ENCODE assay signal across 23 cellular contexts in genomic region chr1:243806310-243806709, GRCh38. TPM values are rescaled to one million over a fixed set of nuclear protein-coding genes. Genes with fewer than 3 reads are reported as not detected.
DNase-seq lines count a peak whose midpoint lies in the region; ATAC-seq and TF ChIP-seq lines count a peak whose summit lies in the region.
"Had no signal": no experiment of that assay in that cellular context is flagged by ENCODE, and none has a peak within 500 bp of the region (broad histone marks: within the 10 kb centered on the region; RNA-seq: fewer than 3 reads in every experiment).

No MANE protein-coding gene starts in this region.

- peaks cover 14% of the 10 kb centered on the region for H3K9me3 Mint-ChIP-seq in activated CD8-positive, alpha-beta T cell treated with anti-CD3 and anti-CD28 coated beads for 36 hours
- no peaks in the 10 kb centered on the region for H3K9me3 Mint-ChIP-seq in activated CD8-positive, alpha-beta T cell treated with anti-CD3 and anti-CD28 coated beads, Interleukin-2, amount 10 ng/mL, durations not matched to agents 7 days and 5 days (ENCODE audit: insufficient read depth)
- no peaks in the 10 kb centered on the region for H3K9me3 Mint-ChIP-seq in CD4-positive, alpha-beta T cell
- peaks cover 0 to 33% (median 11%) of the 10 kb centered on the region in 11 donors for H3K9me3 Mint-ChIP-seq in naive thymus-derived CD4-positive, alpha-beta T cell

- ATAC-seq in activated CD8-positive, alpha-beta T cell treated with anti-CD3 and anti-CD28 coated beads for 36 hours, result peak; percentile 32
- ATAC-seq in activated CD8-positive, alpha-beta T cell treated with anti-CD3 and anti-CD28 coated beads, Interleukin-2, amount 10 ng/mL, durations not matched to agents 7 days and 5 days, result no peak
- no peak for ATAC-seq in CD4-positive, alpha-beta T cell (ENCODE audit: poor library complexity)
- no peak for ATAC-seq in naive thymus-derived CD4-positive, alpha-beta T cell
- ATAC-seq: HepG2, K562, PC-3 had no signal

- no peak overlapping the region for H3K27ac ChIP-seq in CD4-positive, alpha-beta T cell (ENCODE audit: low read depth, low read length)
- H3K27ac ChIP-seq in KOPT-K1 (ENCODE audit: low read depth, low read length, poor library complexity, severe bottlenecking) (peak overlapping the region; percentile 23), adrenal gland (no peak overlapping the region)
- no peak overlapping the region for H3K27ac ChIP-seq in naive thymus-derived CD4-positive, alpha-beta T cell (ENCODE audit: low read depth, low read length)
- H3K27ac ChIP-seq: GM23248, SJSA1 had no signal

- H3K36me3 Mint-ChIP-seq in activated CD8-positive, alpha-beta T cell treated with anti-CD3 and anti-CD28 coated beads for 36 hours (ENCODE audit: low read depth), result peaks cover 50% of the 10 kb centered on the region
- H3K36me3 Mint-ChIP-seq in activated CD8-positive, alpha-beta T cell treated with anti-CD3 and anti-CD28 coated beads, Interleukin-2, amount 10 ng/mL, durations not matched to agents 7 days and 5 days (ENCODE audit: low read depth), result peaks cover 14% of the 10 kb centered on the region
- peaks cover 61% of the 10 kb centered on the region for H3K36me3 Mint-ChIP-seq in CD4-positive, alpha-beta T cell (ENCODE audit: low read depth)
- H3K36me3 Mint-ChIP-seq in naive thymus-derived CD4-positive, alpha-beta T cell, result peaks cover 12 to 50% (median 36%) of the 10 kb centered on the region in 5 donors

- no peaks in the 10 kb centered on the region for H3K36me3 ChIP-seq in KOPT-K1 (ENCODE audit: insufficient read depth, low read length)
- no peaks in the 10 kb centered on the region for H3K36me3 ChIP-seq in naive thymus-derived CD4-positive, alpha-beta T cell (ENCODE audit: control insufficient read depth in 2 of 3, insufficient read depth in 3 of 3, low read length in 3 of 3)
- no peaks in the 10 kb centered on the region for H3K36me3 ChIP-seq in adrenal gland (replicated peaks in 1 of 2)

- TF ChIP-seq POLR2A in adrenal gland (IDR thresholded peaks at IDR 0.05), result no peak

- DNase-seq in activated CD8-positive, alpha-beta T cell treated with anti-CD3 and anti-CD28 coated beads for 36 hours, result no peak
- no peak for DNase-seq in activated CD8-positive, alpha-beta T cell treated with anti-CD3 and anti-CD28 coated beads, Interleukin-2, amount 10 ng/mL, durations not matched to agents 7 days and 5 days
- no peak for DNase-seq in CD4-positive, alpha-beta T cell
- peak in 3 of 9 donors; percentile 7 to 17 (median 10) for DNase-seq in naive thymus-derived CD4-positive, alpha-beta T cell
- DNase-seq in SHP77 treated with DMSO at 0.1 percent for 48 hours (lab: John Stamatoyannopoulos, UW) (no peak), adrenal gland (no peak)
- DNase-seq: 8988T, ACHN, DMS53, GM23248, H7, MV-4-11, NCI-H1105, NCI-H1436 treated with DMSO at 0.1 percent for 48 hours, NCI-H187 treated with DMSO at 0.1 percent for 48 hours, NCI-H446, NCI-H524 treated with DMSO at 0.1 percent for 48 hours, NCI-H774, PC-3 had no signal

- no peaks in the 10 kb centered on the region for H3K27me3 Mint-ChIP-seq in activated CD8-positive, alpha-beta T cell treated with anti-CD3 and anti-CD28 coated beads for 36 hours
- H3K27me3 Mint-ChIP-seq in activated CD8-positive, alpha-beta T cell treated with anti-CD3 and anti-CD28 coated beads, Interleukin-2, amount 10 ng/mL, durations not matched to agents 7 days and 5 days (ENCODE audit: low read depth), result no peaks in the 10 kb centered on the region
- no peaks in the 10 kb centered on the region for H3K27me3 Mint-ChIP-seq in CD4-positive, alpha-beta T cell
- H3K27me3 Mint-ChIP-seq in naive thymus-derived CD4-positive, alpha-beta T cell, result no peaks in the 10 kb centered on the region

- no peak overlapping the region for H3K27ac Mint-ChIP-seq in activated CD8-positive, alpha-beta T cell treated with anti-CD3 and anti-CD28 coated beads for 36 hours
- no peak overlapping the region for H3K27ac Mint-ChIP-seq in activated CD8-positive, alpha-beta T cell treated with anti-CD3 and anti-CD28 coated beads, Interleukin-2, amount 10 ng/mL, durations not matched to agents 7 days and 5 days
- peak overlapping the region; percentile 62 for H3K27ac Mint-ChIP-seq in CD4-positive, alpha-beta T cell
- peak overlapping the region in 8 of 9 donors; percentile 14 to 95 (median 40) for H3K27ac Mint-ChIP-seq in naive thymus-derived CD4-positive, alpha-beta T cell

- H3K4me3 ChIP-seq in naive thymus-derived CD4-positive, alpha-beta T cell (ENCODE audit: low read length), result no peak overlapping the region
- H3K4me3 ChIP-seq in adrenal gland, result no peak overlapping the region
- H3K4me3 ChIP-seq: GM23248, K562, SJSA1 had no signal

- H3K9me3 ChIP-seq in CD4-positive, alpha-beta T cell (ENCODE audit: control insufficient read depth, low read length), result no peaks in the 10 kb centered on the region
- no peaks in the 10 kb centered on the region for H3K9me3 ChIP-seq in KOPT-K1 (ENCODE audit: insufficient read depth, low read length, poor library complexity, severe bottlenecking)
- H3K9me3 ChIP-seq in naive thymus-derived CD4-positive, alpha-beta T cell (ENCODE audit: control insufficient read depth in 2 of 3, low read length in 3 of 3), result no peaks in the 10 kb centered on the region
- H3K9me3 ChIP-seq in adrenal gland (replicated peaks in 1 of 3), result peaks cover 0 to 2% (median 0%) of the 10 kb centered on the region in 3 donors
- H3K9me3 ChIP-seq: SJSA1 had no signal

- intact Hi-C loops in activated CD8-positive, alpha-beta T cell treated with anti-CD3 and anti-CD28 coated beads for 36 hours (cut with micrococcal nuclease), result no loop called here
- intact Hi-C loops in CD4-positive, alpha-beta T cell (cut with DNase I, micrococcal nuclease), result loop anchor here (5.0 kb wide), 1 partner anchor 41 kb away; no protein-coding TSS in a partner anchor
- intact Hi-C loops in naive thymus-derived CD4-positive, alpha-beta T cell (cut with micrococcal nuclease), result loop anchor here in 1 of 2 donors (2.0 to 5.0 kb wide), 3 partner anchors 14 to 44 kb away; partner anchors contain the start of gene AKT3
- intact Hi-C loops in adrenal gland (cut with DNase I), result no loop called here

- no peak overlapping the region for H3K4me3 Mint-ChIP-seq in activated CD8-positive, alpha-beta T cell treated with anti-CD3 and anti-CD28 coated beads for 36 hours
- H3K4me3 Mint-ChIP-seq in activated CD8-positive, alpha-beta T cell treated with anti-CD3 and anti-CD28 coated beads, Interleukin-2, amount 10 ng/mL, durations not matched to agents 7 days and 5 days, result no peak overlapping the region
- peak overlapping the region; percentile 40 for H3K4me3 Mint-ChIP-seq in CD4-positive, alpha-beta T cell
- H3K4me3 Mint-ChIP-seq in naive thymus-derived CD4-positive, alpha-beta T cell, result peak overlapping the region in 4 of 10 donors; percentile 21 to 87 (median 60)

- no peak for TF ChIP-seq CTCF in activated CD8-positive, alpha-beta T cell treated with anti-CD3 and anti-CD28 coated beads for 36 hours (IDR thresholded peaks at IDR 0.05)
- no peak for TF ChIP-seq CTCF in CD4-positive, alpha-beta T cell (IDR thresholded peaks at IDR 0.05)
- TF ChIP-seq CTCF in adrenal gland (IDR thresholded peaks at IDR 0.05), result no peak

- peaks cover 0 to 20% of the 10 kb centered on the region in 2 donors for H3K4me1 ChIP-seq in naive thymus-derived CD4-positive, alpha-beta T cell (ENCODE audit: control insufficient read depth in 2 of 2, insufficient read depth in 2 of 2, low read length in 2 of 2)
- peaks cover 0 to 8% of the 10 kb centered on the region in 2 donors for H3K4me1 ChIP-seq in adrenal gland (replicated peaks in 1 of 2)

- no peaks in the 10 kb centered on the region for H3K27me3 ChIP-seq in CD4-positive, alpha-beta T cell (ENCODE audit: control insufficient read depth, insufficient read depth, low read length)
- no peaks in the 10 kb centered on the region for H3K27me3 ChIP-seq in naive thymus-derived CD4-positive, alpha-beta T cell (ENCODE audit: control insufficient read depth in 2 of 2, insufficient read depth in 2 of 2, low read length in 2 of 2)
- H3K27me3 ChIP-seq in adrenal gland, result no peaks in the 10 kb centered on the region
- H3K27me3 ChIP-seq: SJSA1 had no signal

- POLR2A ChIA-PET in activated CD8-positive, alpha-beta T cell treated with anti-CD3 and anti-CD28 coated beads for 36 hours (lab: Charles Lee), result no interaction called here
- POLR2A ChIA-PET in activated CD8-positive, alpha-beta T cell treated with anti-CD3 and anti-CD28 coated beads, Interleukin-2, amount 10 ng/mL, durations not matched to agents 7 days and 5 days (lab: Charles Lee), result no interaction called here
- POLR2A ChIA-PET in CD4-positive, alpha-beta T cell (lab: Charles Lee), result no interaction called here
- POLR2A ChIA-PET in naive thymus-derived CD4-positive, alpha-beta T cell (lab: Charles Lee), result interaction anchor here (0.7 kb wide), 1 partner anchor 16 kb away, joined by 3 read pairs; no protein-coding TSS in a partner anchor

- CTCF ChIA-PET in activated CD8-positive, alpha-beta T cell treated with anti-CD3 and anti-CD28 coated beads for 36 hours (lab: Charles Lee), result no interaction called here
- CTCF ChIA-PET in activated CD8-positive, alpha-beta T cell treated with anti-CD3 and anti-CD28 coated beads, Interleukin-2, amount 10 ng/mL, durations not matched to agents 7 days and 5 days (lab: Charles Lee), result no interaction called here
- CTCF ChIA-PET in CD4-positive, alpha-beta T cell (lab: Charles Lee), result no interaction called here
- CTCF ChIA-PET in naive thymus-derived CD4-positive, alpha-beta T cell (lab: Charles Lee), result no interaction called here

- peaks cover 62% of the 10 kb centered on the region for H3K4me1 Mint-ChIP-seq in activated CD8-positive, alpha-beta T cell treated with anti-CD3 and anti-CD28 coated beads for 36 hours (ENCODE audit: low read depth)
- peaks cover 25% of the 10 kb centered on the region for H3K4me1 Mint-ChIP-seq in activated CD8-positive, alpha-beta T cell treated with anti-CD3 and anti-CD28 coated beads, Interleukin-2, amount 10 ng/mL, durations not matched to agents 7 days and 5 days (ENCODE audit: low read depth)
- peaks cover 82% of the 10 kb centered on the region for H3K4me1 Mint-ChIP-seq in CD4-positive, alpha-beta T cell (ENCODE audit: low read depth)
- H3K4me1 Mint-ChIP-seq in naive thymus-derived CD4-positive, alpha-beta T cell, result peaks cover 40 to 90% (median 76%) of the 10 kb centered on the region in 7 donors

RNA-seq across cellular contexts. Expression of gene AKT3, which starts 43.7 kb away (rescaled TPM):
- 10 to 100 TPM; 31.7 to 34.6 TPM for total RNA-seq in activated CD8-positive, alpha-beta T cell treated with anti-CD3 and anti-CD28 coated beads for 36 hours
- 10 to 100 TPM; 23.9 to 25.2 TPM for total RNA-seq in activated CD8-positive, alpha-beta T cell treated with anti-CD3 and anti-CD28 coated beads, Interleukin-2, amount 10 ng/mL, durations not matched to agents 7 days and 5 days
- 10 to 100 TPM; 80.4 to 88.5 TPM for total RNA-seq in CD4-positive, alpha-beta T cell
- total RNA-seq in naive thymus-derived CD4-positive, alpha-beta T cell, result 100 to 1,000 TPM in 1 of 5 experiments, 10 to 100 TPM in 4; 22.5 to 123 (median 88.5) TPM
- 1 to 10 TPM; 1.6 to 3.0 TPM for polyA plus RNA-seq in naive thymus-derived CD4-positive, alpha-beta T cell
- total RNA-seq in adrenal gland, result 10 to 100 TPM; 30.9 to 82.3 (median 44.9) TPM
- 10 to 100 TPM; 11.4 to 25.4 (median 19.7) TPM for polyA plus RNA-seq in adrenal gland

Comparison
In these comparisons a context has a peak if more than half of its experiments do, and no peak if none do; other contexts are left out.
1. H3K27ac Mint-ChIP-seq: peak in CD4-positive, alpha-beta T cell (single experiment) and naive thymus-derived CD4-positive, alpha-beta T cell (8 of 9); none in activated CD8-positive, alpha-beta T cell treated with anti-CD3 and anti-CD28 coated beads for 36 hours (single experiment) and activated CD8-positive, alpha-beta T cell treated with anti-CD3 and anti-CD28 coated beads, Interleukin-2, amount 10 ng/mL, durations not matched to agents 7 days and 5 days (single experiment).
2. intact Hi-C loops: an anchor here in CD4-positive, alpha-beta T cell (5.0 kb wide); none called in activated CD8-positive, alpha-beta T cell treated with anti-CD3 and anti-CD28 coated beads for 36 hours and adrenal gland.